In genomic region chr2:64275174-64275466, GRCh38 we compare ENCODE assay signal across 13 cellular contexts.
"Had no signal": no experiment of that assay in that cellular context is flagged by ENCODE, and none has a peak within 500 bp of the region (broad histone marks: within the 10 kb centered on the region; RNA-seq: fewer than 3 reads in every experiment).

No MANE protein-coding gene starts in this region.

- FAIRE-seq: frontal cortex had no signal

- H3K27ac Mint-ChIP-seq: natural killer cell had no signal

- H3K9me3 ChIP-seq: upper lobe of left lung had no signal

- H3K36me3 ChIP-seq: brain microvascular endothelial cell, upper lobe of left lung had no signal

- DNase-seq: activated CD4-positive, alpha-beta T cell treated with anti-CD3 and anti-CD28 coated beads, Interleukin-2, amount 50 U/mL, for 4 hours; activated CD4-positive, CD25-positive, alpha-beta regulatory T cell treated with anti-CD3 and anti-CD28 coated beads, Interleukin-2, amount 50 U/mL, for 72 hours; activated naive CD4-positive, alpha-beta T cell; activated T-cell treated with anti-CD3 and anti-CD28 coated beads for 4 hours; anterior cingulate cortex; brain microvascular endothelial cell; cerebellar nuclear complex; left colon; natural killer cell; stimulated activated CD4-positive, alpha-beta T cell treated with anti-CD3 and anti-CD28 coated beads, Interleukin-4, amount 100 ng/mL, for 24 hours; stimulated activated naive CD4-positive, alpha-beta T cell treated with Interleukin-2 at 50 U/mL for 16 hours; upper lobe of left lung had no signal

- H3K27me3 ChIP-seq: brain microvascular endothelial cell, upper lobe of left lung had no signal

- ATAC-seq: left colon, natural killer cell had no signal

- H3K4me3 Mint-ChIP-seq: natural killer cell had no signal

- H3K9me3 Mint-ChIP-seq: natural killer cell had no signal

- H3K27ac ChIP-seq: brain microvascular endothelial cell had no signal

- H3K36me3 Mint-ChIP-seq: natural killer cell had no signal
